14 cellular contexts compared by ENCODE assay signal in the genomic region with DNA sequence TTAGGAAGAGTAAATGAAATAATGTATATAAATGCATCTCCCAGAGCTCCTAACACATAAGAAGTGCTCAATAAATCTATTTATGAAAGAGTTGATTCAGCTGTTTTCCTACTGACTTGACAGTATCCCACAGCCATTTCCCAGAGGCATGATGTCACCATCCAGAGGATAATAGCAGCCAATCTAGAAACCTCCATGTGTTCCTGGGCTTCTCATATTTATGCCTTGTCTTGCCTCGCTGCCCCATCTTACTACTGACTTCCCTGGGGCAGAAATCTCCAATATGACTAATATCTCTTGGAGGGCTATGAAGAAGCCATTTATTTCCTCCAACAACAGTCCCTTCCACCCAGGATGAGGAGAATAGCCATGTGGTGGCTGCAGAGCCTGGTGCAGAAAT.
A peak's percentile ranks its signal among the peaks of the same experiment; 100 is the strongest.
DNase-seq lines count a peak whose midpoint lies in the region; FAIRE-seq and TF ChIP-seq lines count a peak whose summit lies in the region.
"Had no signal": no experiment of that assay in that cellular context is flagged by ENCODE, and none has a peak within 500 bp of the region (broad histone marks: within the 10 kb centered on the region; RNA-seq: fewer than 3 reads in every experiment).

No MANE protein-coding gene starts in this region.

- DNase-seq in H54 (ENCODE audit: insufficient read length, low spot score) (peak; percentile 30), amniotic epithelial cell (ENCODE audit: low read depth) (peak; percentile 51), foreskin melanocyte (peak; percentile 93), tibial artery (no peak), amygdala (lab: John Stamatoyannopoulos, UW) (no peak), MV-4-11 (lab: John Stamatoyannopoulos, UW) (no peak), COLO668 (lab: John Stamatoyannopoulos, UW; ENCODE audit: unreplicated experiment) (no peak)
- DNase-seq: activated B cell treated with CpG ODN at 0.5 μM for 24 hours; activated T-cell treated with anti-CD3 and anti-CD28 coated beads, Interleukin-2, amount 50 U/mL, for 1 hour; DMS79; erythroblast; NCI-H524 treated with DMSO at 0.1 percent for 48 hours; SHP77 had no signal

- H3K27me3 ChIP-seq in tibial artery, result no peaks in the 10 kb centered on the region

- TF ChIP-seq CTCF in tibial artery (IDR thresholded peaks at IDR 0.05), result no peak

- H3K27ac ChIP-seq in tibial artery, result peak overlapping the region; percentile 78

- no peak for FAIRE-seq in H54 (lab: Jason Lieb, UNC)
- FAIRE-seq: GM18507 had no signal

- intact Hi-C loops in tibial artery (cut with DNase I; ENCODE audit: low total_unique reads), result loop anchor here (10.0 kb wide), 1 partner anchor 118 kb away; the partner anchor contains the start of gene NAV2

- no peaks in the 10 kb centered on the region for H3K9me3 ChIP-seq in tibial artery

- peaks cover 0 to 77% (median 45%) of the 10 kb centered on the region in 4 donors for H3K4me1 ChIP-seq in tibial artery

- peak overlapping the region; percentile 27 to 46 for H3K4me3 ChIP-seq in tibial artery

- no peak for TF ChIP-seq POLR2A in H54 (IDR thresholded peaks at IDR 0.05; ENCODE audit: low read depth, low read length)

- no peaks in the 10 kb centered on the region for H3K36me3 ChIP-seq in tibial artery

Comparison
In these comparisons a context has a peak if more than half of its experiments do, and no peak if none do; other contexts are left out.
1. DNase-seq: peak in H54 (single experiment), amniotic epithelial cell (single experiment) and foreskin melanocyte (single experiment); none in tibial artery (0 of 2), amygdala (0 of 56), MV-4-11 (single experiment) and COLO668 (single experiment).